15 cellular contexts compared by ENCODE assay signal in the genomic region with DNA sequence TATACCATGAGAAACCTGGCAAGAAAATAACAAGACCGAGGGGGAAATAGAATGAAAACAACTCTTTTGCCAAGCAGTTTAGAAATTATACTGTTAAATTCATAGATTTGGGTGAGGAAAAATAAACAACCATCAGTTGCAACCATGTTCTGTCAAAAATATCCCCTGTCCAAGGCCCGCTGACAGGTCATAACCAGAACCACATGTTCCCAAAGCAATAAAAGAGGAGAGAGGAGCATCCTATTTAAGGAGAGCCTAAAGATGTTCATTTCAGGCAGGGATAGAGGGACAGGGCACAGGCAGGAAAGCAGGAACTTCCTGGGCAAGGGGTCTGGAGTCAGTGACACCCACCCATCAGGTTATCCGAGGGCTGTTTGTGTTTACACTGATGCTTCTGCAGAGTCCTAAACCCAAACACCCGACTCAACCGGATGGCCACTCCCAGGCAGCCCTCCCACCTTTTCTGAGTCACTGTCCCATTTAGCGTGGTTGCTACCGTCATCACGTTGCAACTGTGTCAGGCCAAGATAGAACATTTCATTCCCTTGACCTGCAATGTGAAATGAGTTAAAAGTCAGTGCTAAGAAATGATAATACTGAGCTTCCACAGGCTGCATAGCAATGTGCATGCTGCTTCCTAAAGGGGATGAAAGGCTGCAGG.
A peak's percentile ranks its signal among the peaks of the same experiment; 100 is the strongest.
DNase-seq lines count a peak whose midpoint lies in the region; ATAC-seq and TF ChIP-seq lines count a peak whose summit lies in the region.
"Had no signal": no experiment of that assay in that cellular context is flagged by ENCODE, and none has a peak within 500 bp of the region (broad histone marks: within the 10 kb centered on the region; RNA-seq: fewer than 3 reads in every experiment).

No MANE protein-coding gene starts in this region.

- POLR2A ChIA-PET in Caco-2 (lab: Charles Lee): no interaction called here

- H3K36me3 ChIP-seq in Caco-2 (ENCODE audit: control insufficient read depth, insufficient read depth, low read length): no peaks in the 10 kb centered on the region; the same call in 1 of the 2 replicates

- H3K4me1 Mint-ChIP-seq in stimulated activated effector memory CD8-positive, alpha-beta T cell treated with anti-CD3 and anti-CD28 coated beads, Interleukin-12 subunit alpha, Interleukin-12 subunit beta, amount 100 ng/mL, for 72 hours: peaks cover 14% of the 10 kb centered on the region
- peaks cover 7% of the 10 kb centered on the region for H3K4me1 Mint-ChIP-seq in Caco-2 (ENCODE audit: low read depth, unreplicated experiment)
- H3K4me1 Mint-ChIP-seq: memory B cell had no signal

- H3K36me3 Mint-ChIP-seq in stimulated activated effector memory CD8-positive, alpha-beta T cell treated with anti-CD3 and anti-CD28 coated beads, Interleukin-12 subunit alpha, Interleukin-12 subunit beta, amount 100 ng/mL, for 72 hours: peaks cover 6% of the 10 kb centered on the region
- peaks cover 57% of the 10 kb centered on the region for H3K36me3 Mint-ChIP-seq in Caco-2 (ENCODE audit: insufficient read depth, unreplicated experiment)
- H3K36me3 Mint-ChIP-seq: memory B cell had no signal

- no peak overlapping the region for H3K4me3 ChIP-seq in Caco-2 (ENCODE audit: low read depth, low read length)
- H3K4me3 ChIP-seq: GM12878 had no signal

- H3K9me3 Mint-ChIP-seq in stimulated activated effector memory CD8-positive, alpha-beta T cell treated with anti-CD3 and anti-CD28 coated beads, Interleukin-12 subunit alpha, Interleukin-12 subunit beta, amount 100 ng/mL, for 72 hours: peaks cover 9% of the 10 kb centered on the region
- H3K9me3 Mint-ChIP-seq in Caco-2 (ENCODE audit: unreplicated experiment): peaks cover 10% of the 10 kb centered on the region

- intact Hi-C loops in left cardiac atrium (cut with DNase I): no loop called here
- intact Hi-C loops in Caco-2 (cut with micrococcal nuclease; ENCODE audit: unreplicated experiment): no loop called here

- H3K27me3 Mint-ChIP-seq in Caco-2 (ENCODE audit: insufficient read depth, unreplicated experiment): no peaks in the 10 kb centered on the region

- H3K4me3 Mint-ChIP-seq in stimulated activated effector memory CD8-positive, alpha-beta T cell treated with anti-CD3 and anti-CD28 coated beads, Interleukin-12 subunit alpha, Interleukin-12 subunit beta, amount 100 ng/mL, for 72 hours: no peak overlapping the region
- H3K4me3 Mint-ChIP-seq in Caco-2 (ENCODE audit: unreplicated experiment): no peak overlapping the region
- H3K4me3 Mint-ChIP-seq: memory B cell had no signal

- CTCF ChIA-PET in Caco-2 (lab: Charles Lee): no interaction called here

- no TSS peak for BruUV-seq in Caco-2 (replicated peaks; lab: Mats Ljungman, UMichigan)

- no peak overlapping the region for H3K27ac Mint-ChIP-seq in stimulated activated effector memory CD8-positive, alpha-beta T cell treated with anti-CD3 and anti-CD28 coated beads, Interleukin-12 subunit alpha, Interleukin-12 subunit beta, amount 100 ng/mL, for 72 hours
- no peak overlapping the region for H3K27ac Mint-ChIP-seq in Caco-2 (ENCODE audit: unreplicated experiment)
- H3K27ac Mint-ChIP-seq: memory B cell had no signal

- no peak for TF ChIP-seq CTCF in Caco-2 (IDR thresholded peaks at IDR 0.05; ENCODE audit: insufficient read depth in 1 of 2, low read depth in 1 of 2, low read length in 1 of 2, severe bottlenecking in 1 of 2, unreplicated experiment in 1 of 2)

- ATAC-seq in left cardiac atrium (peak in 1 of 2 donors; percentile 80), GM21717 (IDR thresholded peaks at IDR 0.05; ENCODE audit: unreplicated experiment) (no peak), GM18873 (IDR thresholded peaks at IDR 0.05; ENCODE audit: low FRiP score, unreplicated experiment) (no peak)
- ATAC-seq in stimulated activated effector memory CD8-positive, alpha-beta T cell treated with anti-CD3 and anti-CD28 coated beads, Interleukin-12 subunit alpha, Interleukin-12 subunit beta, amount 100 ng/mL, for 72 hours: peak; percentile 58
- ATAC-seq: GM12878 had no signal

- 0 out of 2 replicates have a peak, but pooled peaks cover 4% of the 10 kb centered on the region for H3K9me3 ChIP-seq in Caco-2

- DNase-seq in H4 (ENCODE audit: low spot score): peak; percentile 38
- DNase-seq in amniotic epithelial cell (ENCODE audit: low read depth): peak; percentile 79
- peak; percentile 46 for DNase-seq in left cardiac atrium
- DNase-seq in stimulated activated effector memory CD8-positive, alpha-beta T cell treated with anti-CD3 and anti-CD28 coated beads, Interleukin-12 subunit alpha, Interleukin-12 subunit beta, amount 100 ng/mL, for 72 hours (ENCODE audit: low spot score in 2 of 2): no peak
- no peak for DNase-seq in Caco-2
- DNase-seq in pons (ENCODE audit: low spot score): no peak
- DNase-seq: activated gamma-delta T cell, cerebellar nuclear complex, COR-L47, glutamatergic neuron, NCI-H510A treated with DMSO at 0.1 percent for 48 hours had no signal

- H3K4me1 ChIP-seq in Caco-2: no peaks in the 10 kb centered on the region

- no peaks in the 10 kb centered on the region for H3K27me3 ChIP-seq in Caco-2 (replicated peaks; ENCODE audit: control insufficient read depth, insufficient read depth, low read length)

Comparison
In these comparisons a context has a peak if more than half of its experiments do, and no peak if none do; other contexts are left out.
1. DNase-seq: peak in H4 (single experiment), amniotic epithelial cell (single experiment) and left cardiac atrium (single experiment); none in stimulated activated effector memory CD8-positive, alpha-beta T cell treated with anti-CD3 and anti-CD28 coated beads, Interleukin-12 subunit alpha, Interleukin-12 subunit beta, amount 100 ng/mL, for 72 hours (0 of 2), Caco-2 (0 of 2) and pons (single experiment).